8 cellular contexts compared by ENCODE assay signal in the genomic region with DNA sequence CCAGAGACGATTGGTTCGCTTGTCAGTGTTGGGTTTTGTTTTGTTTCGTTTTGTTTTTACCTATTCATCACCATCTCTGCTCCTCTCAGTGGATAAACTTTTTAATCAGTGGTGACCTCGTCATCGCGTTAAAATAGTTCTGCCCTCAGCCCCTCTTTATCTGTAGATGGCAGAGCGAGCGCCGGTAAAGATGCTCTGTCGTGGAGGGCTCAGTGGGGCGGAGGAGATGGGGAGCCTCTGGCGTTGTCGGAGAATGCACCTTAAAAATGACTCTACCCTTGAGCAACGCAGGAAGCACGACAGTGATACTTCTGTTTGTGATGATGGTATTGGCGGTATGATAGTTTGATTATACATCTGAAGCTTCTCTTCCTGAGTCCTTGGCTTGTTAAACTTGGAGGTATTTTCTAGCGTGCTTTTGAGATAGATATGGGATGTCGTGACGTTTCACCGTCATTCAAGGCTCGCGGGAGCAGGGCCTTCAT. TPM values are rescaled to one million over a fixed set of nuclear protein-coding genes. Genes with fewer than 3 reads are reported as not detected.
DNase-seq lines count a peak whose midpoint lies in the region; ATAC-seq and TF ChIP-seq lines count a peak whose summit lies in the region.

No MANE protein-coding gene starts in this region.

- H3K27ac ChIP-seq in SK-N-SH (ENCODE audit: low read depth in 2 of 2, low read length in 1 of 2) (peak overlapping the region; percentile 93 to 97), right cardiac atrium (ENCODE audit: low read length) (peak overlapping the region; percentile 80)

- intact Hi-C loops in right cardiac atrium (cut with DNase I) = loop anchor here in 1 of 4 donors (10.0 kb wide), 1 partner anchor 46 kb away; no protein-coding TSS in a partner anchor

- ATAC-seq in GM19324 (IDR thresholded peaks at IDR 0.05; ENCODE audit: low FRiP score, unreplicated experiment) (peak; percentile 35), HG03442 (IDR thresholded peaks at IDR 0.05; ENCODE audit: unreplicated experiment) (peak; percentile 29), right cardiac atrium (peak; percentile 17 to 20)
- peak; percentile 66 for ATAC-seq in activated naive CD8-positive, alpha-beta T cell treated with anti-CD3 and anti-CD28 coated beads, Interleukin-2, amount 50 U/mL, for 24 hours

- CTCF ChIA-PET in SK-N-SH (lab: Yijun Ruan, JAX) = interaction anchor here (0.9 to 1.7 kb wide), 6 partner anchors 16 to 212 kb away, joined by 3 to 5 read pairs (median 4); no protein-coding TSS in a partner anchor

- H3K36me3 Mint-ChIP-seq in activated naive CD8-positive, alpha-beta T cell treated with anti-CD3 and anti-CD28 coated beads, Interleukin-2, amount 50 U/mL, for 24 hours (ENCODE audit: low read depth) = peaks cover 6% of the 10 kb centered on the region

- peak overlapping the region; percentile 75 for H3K4me2 ChIP-seq in SK-N-SH

- POLR2A ChIA-PET in SK-N-SH (lab: Yijun Ruan, JAX) = interaction anchor here (0.9 kb wide), 1 partner anchor 10 kb away, joined by 3 read pairs; no protein-coding TSS in a partner anchor

- no peaks in the 10 kb centered on the region for H3K9me2 ChIP-seq in SK-N-SH

- no peak for TF ChIP-seq CTCF in SK-N-SH (IDR thresholded peaks at IDR 0.05)

- peak overlapping the region; percentile 91 for H3K27ac Mint-ChIP-seq in activated naive CD8-positive, alpha-beta T cell treated with anti-CD3 and anti-CD28 coated beads, Interleukin-2, amount 50 U/mL, for 24 hours

- H3K27me3 ChIP-seq in SK-N-SH (ENCODE audit: insufficient read depth) = no peaks in the 10 kb centered on the region
- H3K27me3 ChIP-seq in right cardiac atrium (ENCODE audit: control insufficient read depth, insufficient read depth) = no peaks in the 10 kb centered on the region

- no peaks in the 10 kb centered on the region for H3K9me3 Mint-ChIP-seq in activated naive CD8-positive, alpha-beta T cell treated with anti-CD3 and anti-CD28 coated beads, Interleukin-2, amount 50 U/mL, for 24 hours

- peak overlapping the region; percentile 56 for H2AFZ ChIP-seq in SK-N-SH (ENCODE audit: low read depth)

- H3K4me1 Mint-ChIP-seq in activated naive CD8-positive, alpha-beta T cell treated with anti-CD3 and anti-CD28 coated beads, Interleukin-2, amount 50 U/mL, for 24 hours = peaks cover 62% of the 10 kb centered on the region

- TF ChIP-seq RAD21 in SK-N-SH (IDR thresholded peaks at IDR 0.05; ENCODE audit: low read length) = 0 out of 2 replicates have a peak, but pooled peaks have one; percentile 2

- H3K79me2 ChIP-seq in SK-N-SH (ENCODE audit: insufficient read depth) = peaks cover 70% of the 10 kb centered on the region

- H3K27me3 Mint-ChIP-seq in activated naive CD8-positive, alpha-beta T cell treated with anti-CD3 and anti-CD28 coated beads, Interleukin-2, amount 50 U/mL, for 24 hours = no peaks in the 10 kb centered on the region

- peak overlapping the region; percentile 96 for H3K9ac ChIP-seq in SK-N-SH

- H3F3A ChIP-seq in SK-N-SH (replicated peaks; ENCODE audit: insufficient read depth) = peaks cover 14% of the 10 kb centered on the region

- WGBS in SK-N-SH (ENCODE audit: low lambda C conversion rate) = 1% methylated on average over 22 of the region's 22 CpGs
- under 1% methylated on average over 22 of the region's 22 CpGs for WGBS in right cardiac atrium

- H3K4me3 Mint-ChIP-seq in activated naive CD8-positive, alpha-beta T cell treated with anti-CD3 and anti-CD28 coated beads, Interleukin-2, amount 50 U/mL, for 24 hours = peak overlapping the region; percentile 99

- H3K36me3 ChIP-seq in SK-N-SH (replicated peaks in 1 of 2; ENCODE audit: control insufficient read depth in 1 of 2, insufficient read depth in 2 of 2, low read length in 1 of 2) = peaks cover 0 to 5% of the 10 kb centered on the region in 2 experiments

- H4K20me1 ChIP-seq in SK-N-SH (ENCODE audit: insufficient read depth) = peaks cover 41% of the 10 kb centered on the region

- TF ChIP-seq EP300 in SK-N-SH (IDR thresholded peaks at IDR 0.05; ENCODE audit: borderline replicate concordance in 1 of 2, low read depth in 1 of 2, low read length in 1 of 2) = no peak

- H3K9me3 ChIP-seq in SK-N-SH (no peaks in the 10 kb centered on the region), right cardiac atrium (ENCODE audit: control insufficient read depth, low read length) (no peaks in the 10 kb centered on the region)

- H3K4me1 ChIP-seq in SK-N-SH (ENCODE audit: control insufficient read depth in 1 of 2, insufficient read depth in 2 of 2, low read depth in 1 of 2, low read length in 1 of 2) = peaks cover 13 to 14% of the 10 kb centered on the region in 2 experiments; a peak in 3 of 4 replicates
- no peaks in the 10 kb centered on the region for H3K4me1 ChIP-seq in right cardiac atrium (ENCODE audit: control insufficient read depth, insufficient read depth, low read length)

- peak overlapping the region; percentile 92 to 93 for H3K4me3 ChIP-seq in SK-N-SH (ENCODE audit: low read depth in 2 of 2, low read length in 1 of 2)
- H3K4me3 ChIP-seq in right cardiac atrium (ENCODE audit: low read length) = peak overlapping the region; percentile 98
- peak overlapping the region; percentile 93 for H3K4me3 ChIP-seq in skeletal muscle cell (ENCODE audit: low read depth, low read length)

- peak; percentile 43 for DNase-seq in Ammon's horn (ENCODE audit: low spot score)
- peak; percentile 67 for DNase-seq in SK-N-SH
- DNase-seq in activated naive CD8-positive, alpha-beta T cell treated with anti-CD3 and anti-CD28 coated beads, Interleukin-2, amount 50 U/mL, for 24 hours = peak; percentile 51
- no peak for DNase-seq in right cardiac atrium
- no peak for DNase-seq in skeletal muscle cell (ENCODE audit: low read depth)
- DNase-seq in NCI-H524 treated with DMSO at 0.1 percent for 48 hours (lab: John Stamatoyannopoulos, UW) = no peak

TF ChIP-seq in SK-N-SH, 30 proteins besides CTCF, POLR2A, EP300 and RAD21:
- TF ChIP-seq TCF12 (IDR thresholded peaks at IDR 0.05) (no peak), YY1 (IDR thresholded peaks at IDR 0.05; ENCODE audit: low read depth) (no peak), FOXM1 (IDR thresholded peaks at IDR 0.05; ENCODE audit: low read depth) (no peak), POLR2AphosphoS5 (IDR thresholded peaks at IDR 0.05; ENCODE audit: low read depth, low read length) (no peak), FOXJ3 (CRISPR knock-in tag; IDR thresholded peaks at IDR 0.05) (no peak), SMC3 (IDR thresholded peaks at IDR 0.05; ENCODE audit: low read depth, low read length) (no peak), NFIC (IDR thresholded peaks at IDR 0.05; ENCODE audit: borderline replicate concordance) (no peak), MEF2A (IDR thresholded peaks at IDR 0.05; ENCODE audit: borderline replicate concordance, low read depth) (no peak), MXI1 (IDR thresholded peaks at IDR 0.05; ENCODE audit: low read depth, low read length) (no peak; the same call in 1 of the 2 replicates), EZH2phosphoT487 (IDR thresholded peaks at IDR 0.05; ENCODE audit: borderline replicate concordance, low read depth) (no peak), FOSL2 (IDR thresholded peaks at IDR 0.05; ENCODE audit: borderline replicate concordance, low read depth) (no peak), JUND (IDR thresholded peaks at IDR 0.05) (no peak), TEAD4 (IDR thresholded peaks at IDR 0.05; ENCODE audit: borderline replicate concordance, insufficient read depth) (no peak), RXRA (IDR thresholded peaks at IDR 0.05; ENCODE audit: borderline replicate concordance, low read depth) (no peak), RFX5 (IDR thresholded peaks at IDR 0.05; ENCODE audit: low read length) (no peak), RCOR1 (IDR thresholded peaks at IDR 0.05; ENCODE audit: low read length) (no peak)
- TF ChIP-seq, protein P1, sequence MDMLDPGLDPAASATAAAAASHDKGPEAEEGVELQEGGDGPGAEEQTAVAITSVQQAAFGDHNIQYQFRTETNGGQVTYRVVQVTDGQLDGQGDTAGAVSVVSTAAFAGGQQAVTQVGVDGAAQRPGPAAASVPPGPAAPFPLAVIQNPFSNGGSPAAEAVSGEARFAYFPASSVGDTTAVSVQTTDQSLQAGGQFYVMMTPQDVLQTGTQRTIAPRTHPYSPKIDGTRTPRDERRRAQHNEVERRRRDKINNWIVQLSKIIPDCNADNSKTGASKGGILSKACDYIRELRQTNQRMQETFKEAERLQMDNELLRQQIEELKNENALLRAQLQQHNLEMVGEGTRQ (IDR thresholded peaks at IDR 0.05; ENCODE audit: borderline replicate concordance, low read depth, low read length) = no peak
- TF ChIP-seq, protein P2, sequence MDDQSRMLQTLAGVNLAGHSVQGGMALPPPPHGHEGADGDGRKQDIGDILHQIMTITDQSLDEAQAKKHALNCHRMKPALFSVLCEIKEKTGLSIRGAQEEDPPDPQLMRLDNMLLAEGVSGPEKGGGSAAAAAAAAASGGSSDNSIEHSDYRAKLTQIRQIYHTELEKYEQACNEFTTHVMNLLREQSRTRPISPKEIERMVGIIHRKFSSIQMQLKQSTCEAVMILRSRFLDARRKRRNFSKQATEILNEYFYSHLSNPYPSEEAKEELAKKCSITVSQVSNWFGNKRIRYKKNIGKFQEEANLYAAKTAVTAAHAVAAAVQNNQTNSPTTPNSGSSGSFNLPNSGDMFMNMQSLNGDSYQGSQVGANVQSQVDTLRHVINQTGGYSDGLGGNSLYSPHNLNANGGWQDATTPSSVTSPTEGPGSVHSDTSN (IDR thresholded peaks at IDR 0.05) = no peak
- TF ChIP-seq, protein P3, sequence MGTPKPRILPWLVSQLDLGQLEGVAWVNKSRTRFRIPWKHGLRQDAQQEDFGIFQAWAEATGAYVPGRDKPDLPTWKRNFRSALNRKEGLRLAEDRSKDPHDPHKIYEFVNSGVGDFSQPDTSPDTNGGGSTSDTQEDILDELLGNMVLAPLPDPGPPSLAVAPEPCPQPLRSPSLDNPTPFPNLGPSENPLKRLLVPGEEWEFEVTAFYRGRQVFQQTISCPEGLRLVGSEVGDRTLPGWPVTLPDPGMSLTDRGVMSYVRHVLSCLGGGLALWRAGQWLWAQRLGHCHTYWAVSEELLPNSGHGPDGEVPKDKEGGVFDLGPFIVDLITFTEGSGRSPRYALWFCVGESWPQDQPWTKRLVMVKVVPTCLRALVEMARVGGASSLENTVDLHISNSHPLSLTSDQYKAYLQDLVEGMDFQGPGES (IDR thresholded peaks at IDR 0.05; ENCODE audit: low read depth, low read length) = no peak
- TF ChIP-seq, protein P4, sequence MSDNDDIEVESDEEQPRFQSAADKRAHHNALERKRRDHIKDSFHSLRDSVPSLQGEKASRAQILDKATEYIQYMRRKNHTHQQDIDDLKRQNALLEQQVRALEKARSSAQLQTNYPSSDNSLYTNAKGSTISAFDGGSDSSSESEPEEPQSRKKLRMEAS (IDR thresholded peaks at IDR 0.05; ENCODE audit: low read depth) = no peak
TF ChIP-seq in SK-N-SH: peak in this region for 0.

RNA-seq across cellular contexts. Expression of a gene that starts 0.6 kb away (rescaled TPM):
- polyA plus RNA-seq in SK-N-SH (2012; rRNA removed) (11.5 and 16.0 TPM in 2 replicates), right cardiac atrium (5.1 TPM)
- polyA plus RNA-seq in SK-N-SH (2012; cell fraction: cytosol; rRNA removed) = 16.1 and 21.2 TPM in 2 replicates
- polyA plus RNA-seq in SK-N-SH (2012; cell fraction: nucleus; rRNA removed) = 10.9 and 19.7 TPM in 2 replicates
- total RNA-seq in right cardiac atrium = 10 to 100 TPM in 3 of 4 donors, 1 to 10 TPM in 1; 10.0 to 17.2 (median 10.9) TPM

Comparison
In these comparisons a context has a peak if more than half of its experiments do, and no peak if none do; other contexts are left out.
1. DNase-seq: peak in Ammon's horn (single experiment), SK-N-SH (single experiment) and activated naive CD8-positive, alpha-beta T cell treated with anti-CD3 and anti-CD28 coated beads, Interleukin-2, amount 50 U/mL, for 24 hours (single experiment); none in right cardiac atrium (0 of 3), skeletal muscle cell (single experiment) and NCI-H524 treated with DMSO at 0.1 percent for 48 hours (single experiment).
2. Peak in every context shown above with its lines, with median percentiles within 50 percentile points of each other: ATAC-seq and H3K4me3 ChIP-seq.